ENCODE assay signal across 34 cellular contexts in the genomic region with DNA sequence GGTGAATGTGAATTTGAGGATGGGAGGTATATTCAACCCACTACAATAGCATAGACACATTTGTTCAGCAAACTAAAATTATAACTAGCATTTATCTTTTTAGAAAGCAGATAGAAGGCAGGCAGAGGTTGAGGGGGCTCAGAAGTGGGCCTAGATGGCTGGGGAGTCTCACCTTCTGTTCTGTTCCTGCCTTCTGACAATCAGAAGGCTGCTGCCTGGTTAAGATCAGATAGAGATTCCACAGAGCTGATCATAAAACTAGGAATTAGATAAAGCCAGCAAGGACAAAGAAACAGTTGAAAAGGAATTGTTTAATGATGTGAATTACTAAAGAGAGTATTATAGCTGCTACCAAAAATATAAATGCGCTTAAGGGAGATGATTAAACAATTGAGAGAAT. TPM values are rescaled to one million over a fixed set of nuclear protein-coding genes. Genes with fewer than 3 reads are reported as not detected.
DNase-seq lines count a peak whose midpoint lies in the region; ATAC-seq and TF ChIP-seq lines count a peak whose summit lies in the region.
"Had no signal": no experiment of that assay in that cellular context is flagged by ENCODE, and none has a peak within 500 bp of the region (broad histone marks: within the 10 kb centered on the region; RNA-seq: fewer than 3 reads in every experiment).

No MANE protein-coding gene starts in this region.

- H3K27me3 Mint-ChIP-seq in progenitor cell of endocrine pancreas, result peaks cover 6% of the 10 kb centered on the region
- H3K27me3 Mint-ChIP-seq: CD4-positive, alpha-beta T cell had no signal

- no peak overlapping the region for H3K4me3 Mint-ChIP-seq in progenitor cell of endocrine pancreas (ENCODE audit: low read depth)
- H3K4me3 Mint-ChIP-seq: B cell; CD14-positive monocyte; CD4-positive, alpha-beta memory T cell; CD4-positive, alpha-beta T cell; CD8-positive, alpha-beta memory T cell; CD8-positive, alpha-beta T cell had no signal

- CTCF ChIA-PET in SK-N-SH (lab: Yijun Ruan, JAX), result interaction anchor here (0.6 to 1.3 kb wide), 5 partner anchors 11 to 360 kb away, joined by 3 to 4 read pairs (median 3); no protein-coding TSS in a partner anchor

- H3K36me3 ChIP-seq in SK-N-SH (replicated peaks in 1 of 2; ENCODE audit: control insufficient read depth in 1 of 2, insufficient read depth in 2 of 2, low read length in 1 of 2) (no peaks in the 10 kb centered on the region), colonic mucosa (no peaks in the 10 kb centered on the region)
- H3K36me3 ChIP-seq: BE2C; BLaER1; BLaER1 treated with 17β-estradiol and CSF1 and Interleukin-3, amounts not matched to agents 10 nM and 100 nM had no signal

- no peaks in the 10 kb centered on the region for H3K79me2 ChIP-seq in SK-N-SH (ENCODE audit: insufficient read depth)

- H3K4me1 ChIP-seq in SK-N-SH (ENCODE audit: control insufficient read depth in 1 of 2, insufficient read depth in 2 of 2, low read depth in 1 of 2, low read length in 1 of 2) (no peaks in the 10 kb centered on the region; a peak in 1 of 4 replicates), colonic mucosa (no peaks in the 10 kb centered on the region)
- H3K4me1 ChIP-seq: BE2C, BLaER1, Caco-2 had no signal

- no peaks in the 10 kb centered on the region for H3K36me3 Mint-ChIP-seq in progenitor cell of endocrine pancreas (ENCODE audit: insufficient read depth)
- H3K36me3 Mint-ChIP-seq: CD4-positive, alpha-beta memory T cell; CD4-positive, CD25-positive, alpha-beta regulatory T cell; CD8-positive, alpha-beta memory T cell; CD8-positive, alpha-beta T cell had no signal

- H4K20me1 ChIP-seq in SK-N-SH (ENCODE audit: insufficient read depth), result no peaks in the 10 kb centered on the region
- H4K20me1 ChIP-seq: BLaER1; BLaER1 treated with 17β-estradiol and CSF1 and Interleukin-3, amounts not matched to agents 10 nM and 100 nM had no signal

- no peak for ATAC-seq in SK-N-SH treated with all-trans-retinoic acid at 6 μM for 48 hours
- ATAC-seq in GM18870 (IDR thresholded peaks at IDR 0.05; ENCODE audit: unreplicated experiment), result no peak
- ATAC-seq: A549; CD8-positive, alpha-beta T cell had no signal

- H3K4me2 ChIP-seq in SK-N-SH, result no peak overlapping the region
- H3K4me2 ChIP-seq: A549, BLaER1 had no signal

- DNase-seq in SK-N-DZ (ENCODE audit: low spot score) (peak; percentile 82), SK-N-SH (peak; percentile 46), progenitor cell of endocrine pancreas (ENCODE audit: low spot score, unreplicated experiment) (no peak), T1000 (lab: John Stamatoyannopoulos, UW) (no peak), colonic mucosa (no peak), NK-92 (lab: John Stamatoyannopoulos, UW; ENCODE audit: unreplicated experiment) (no peak)
- DNase-seq: 8988T; ACHN; BE2C; C1 segment of cervical spinal cord; Caco-2; Calu3; CD4-positive, alpha-beta memory T cell; CD4-positive, alpha-beta T cell; CD4-positive, CD25-positive, alpha-beta regulatory T cell; CD8-positive, alpha-beta memory T cell; CD8-positive, alpha-beta T cell; COR-L47; DMS 273 treated with DMSO at 0.1 percent for 48 hours; DMS153; DMS53; DMS79; DMS79 treated with DMSO at 0.1 percent for 48 hours; DND-41; EL had no signal

- no peaks in the 10 kb centered on the region for H3K9me2 ChIP-seq in SK-N-SH

- POLR2A ChIA-PET in SK-N-SH (lab: Yijun Ruan, JAX), result no interaction called here

- H3K4me1 Mint-ChIP-seq in progenitor cell of endocrine pancreas (ENCODE audit: low read depth), result peaks cover 6% of the 10 kb centered on the region
- H3K4me1 Mint-ChIP-seq: B cell; CD4-positive, alpha-beta memory T cell; CD8-positive, alpha-beta memory T cell had no signal

- TF ChIP-seq CTCF in SK-N-SH (IDR thresholded peaks at IDR 0.05) (no peak), progenitor cell of endocrine pancreas (IDR thresholded peaks at IDR 0.05; ENCODE audit: unreplicated experiment) (no peak), colonic mucosa (IDR thresholded peaks at IDR 0.05) (no peak)

- H3K9ac ChIP-seq in SK-N-SH (no peak overlapping the region), colonic mucosa (ENCODE audit: low read depth in 2 of 2, low read length in 2 of 2) (no peak overlapping the region)
- H3K9ac ChIP-seq: BLaER1; BLaER1 treated with 17β-estradiol and CSF1 and Interleukin-3, amounts not matched to agents 10 nM and 100 nM had no signal

- no peak overlapping the region for H3K27ac ChIP-seq in SK-N-SH (ENCODE audit: low read depth in 2 of 2, low read length in 1 of 2)
- H3K27ac ChIP-seq in colonic mucosa, result no peak overlapping the region
- H3K27ac ChIP-seq: 22Rv1, A549, BLaER1, C4-2B had no signal

- no peaks in the 10 kb centered on the region for H3F3A ChIP-seq in SK-N-SH (replicated peaks; ENCODE audit: insufficient read depth)

- no peaks in the 10 kb centered on the region for H3K9me3 ChIP-seq in SK-N-SH
- no peaks in the 10 kb centered on the region for H3K9me3 ChIP-seq in colonic mucosa
- H3K9me3 ChIP-seq: A549; BE2C; BLaER1; BLaER1 treated with 17β-estradiol and CSF1 and Interleukin-3, amounts not matched to agents 10 nM and 100 nM; Caco-2 had no signal

- 0 out of 4 replicates have a peak, but pooled peaks of 1 of the 2 experiments have one; percentile 33 for TF ChIP-seq EP300 in SK-N-SH (IDR thresholded peaks at IDR 0.05; ENCODE audit: borderline replicate concordance in 1 of 2, low read depth in 1 of 2, low read length in 1 of 2)

- H3K27ac Mint-ChIP-seq in progenitor cell of endocrine pancreas, result peak overlapping the region; percentile 16
- H3K27ac Mint-ChIP-seq: B cell; CD4-positive, alpha-beta memory T cell; CD4-positive, alpha-beta T cell; CD4-positive, CD25-positive, alpha-beta regulatory T cell; CD8-positive, alpha-beta memory T cell; CD8-positive, alpha-beta T cell had no signal

- H3K27me3 ChIP-seq in SK-N-SH (ENCODE audit: insufficient read depth) (0 out of 2 replicates have a peak, but pooled peaks cover 4% of the 10 kb centered on the region), colonic mucosa (no peaks in the 10 kb centered on the region)
- H3K27me3 ChIP-seq: BLaER1; BLaER1 treated with 17β-estradiol and CSF1 and Interleukin-3, amounts not matched to agents 10 nM and 100 nM had no signal

- H3K4me3 ChIP-seq in SK-N-SH (ENCODE audit: low read depth in 2 of 2, low read length in 1 of 2) (no peak overlapping the region), colonic mucosa (no peak overlapping the region)
- H3K4me3 ChIP-seq: A549; BLaER1; BLaER1 treated with 17β-estradiol and CSF1 and Interleukin-3, amounts not matched to agents 10 nM and 100 nM had no signal

- 87% methylated on average over 1 of the region's 1 CpG for WGBS in SK-N-SH (ENCODE audit: low lambda C conversion rate)

- no peak overlapping the region for H2AFZ ChIP-seq in SK-N-SH (ENCODE audit: low read depth)

- no peaks in the 10 kb centered on the region for H3K9me3 Mint-ChIP-seq in progenitor cell of endocrine pancreas (ENCODE audit: low read depth)
- H3K9me3 Mint-ChIP-seq: CD4-positive, alpha-beta memory T cell; CD4-positive, alpha-beta T cell; CD8-positive, alpha-beta memory T cell had no signal

- intact Hi-C loops in colonic mucosa (cut with DNase I), result no loop called here

- TF ChIP-seq RAD21 in SK-N-SH (IDR thresholded peaks at IDR 0.05; ENCODE audit: low read length), result no peak

TF ChIP-seq in SK-N-SH, 30 proteins besides CTCF, POLR2A, EP300 and RAD21:
- TF ChIP-seq GATA2 (CRISPR knock-in tag; IDR thresholded peaks at IDR 0.05) (peak; percentile 84), TCF12 (IDR thresholded peaks at IDR 0.05) (no peak), TAF1 (IDR thresholded peaks at IDR 0.05; ENCODE audit: borderline replicate concordance, low read depth, low read length) (no peak), TEAD4 (IDR thresholded peaks at IDR 0.05; ENCODE audit: borderline replicate concordance, insufficient read depth) (no peak)
- TF ChIP-seq, protein P1, sequence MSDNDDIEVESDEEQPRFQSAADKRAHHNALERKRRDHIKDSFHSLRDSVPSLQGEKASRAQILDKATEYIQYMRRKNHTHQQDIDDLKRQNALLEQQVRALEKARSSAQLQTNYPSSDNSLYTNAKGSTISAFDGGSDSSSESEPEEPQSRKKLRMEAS (IDR thresholded peaks at IDR 0.05; ENCODE audit: low read depth), result no peak
TF ChIP-seq in SK-N-SH: peak in this region for 1.

TF ChIP-seq in SK-N-SH treated with all-trans-retinoic acid at 6 μM for 48 hours, 23 proteins besides CTCF, POLR2A, EP300 and RAD21:
- no peak for TF ChIP-seq ESRRG (CRISPR knock-in tag; IDR thresholded peaks at IDR 0.05)
- TF ChIP-seq, protein P2, sequence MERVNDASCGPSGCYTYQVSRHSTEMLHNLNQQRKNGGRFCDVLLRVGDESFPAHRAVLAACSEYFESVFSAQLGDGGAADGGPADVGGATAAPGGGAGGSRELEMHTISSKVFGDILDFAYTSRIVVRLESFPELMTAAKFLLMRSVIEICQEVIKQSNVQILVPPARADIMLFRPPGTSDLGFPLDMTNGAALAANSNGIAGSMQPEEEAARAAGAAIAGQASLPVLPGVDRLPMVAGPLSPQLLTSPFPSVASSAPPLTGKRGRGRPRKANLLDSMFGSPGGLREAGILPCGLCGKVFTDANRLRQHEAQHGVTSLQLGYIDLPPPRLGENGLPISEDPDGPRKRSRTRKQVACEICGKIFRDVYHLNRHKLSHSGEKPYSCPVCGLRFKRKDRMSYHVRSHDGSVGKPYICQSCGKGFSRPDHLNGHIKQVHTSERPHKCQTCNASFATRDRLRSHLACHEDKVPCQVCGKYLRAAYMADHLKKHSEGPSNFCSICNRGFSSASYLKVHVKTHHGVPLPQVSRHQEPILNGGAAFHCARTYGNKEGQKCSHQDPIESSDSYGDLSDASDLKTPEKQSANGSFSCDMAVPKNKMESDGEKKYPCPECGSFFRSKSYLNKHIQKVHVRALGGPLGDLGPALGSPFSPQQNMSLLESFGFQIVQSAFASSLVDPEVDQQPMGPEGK (CRISPR knock-in tag; IDR thresholded peaks at IDR 0.05; ENCODE audit: borderline replicate concordance), result no peak
- peak; percentile 40; the same call in 1 of the 2 replicates for TF ChIP-seq TCF4 (CRISPR knock-in tag; IDR thresholded peaks at IDR 0.05; ENCODE audit: borderline replicate concordance)

RNA-seq across cellular contexts. Expression of a gene that starts 11.6 kb away (rescaled TPM):
- polyA plus RNA-seq in SK-N-DZ (2014; cell fraction: cytosol; rRNA removed), result 30.8 and 33.6 TPM in 2 replicates
- 19.5 and 23.0 TPM in 2 replicates for polyA plus RNA-seq in SK-N-DZ (2014; cell fraction: nucleus; rRNA removed)
- 36.1 and 50.8 TPM in 2 replicates for polyA plus RNA-seq in SK-N-SH (2012; rRNA removed)
- polyA plus RNA-seq in SK-N-SH (2012; cell fraction: cytosol; rRNA removed), result 50.3 and 55.0 TPM in 2 replicates
- polyA plus RNA-seq in SK-N-SH (2012; cell fraction: nucleus; rRNA removed), result 20.3 and 41.3 TPM in 2 replicates
- total RNA-seq in progenitor cell of endocrine pancreas (25.5 and 28.0 TPM in 2 replicates), colonic mucosa (10 to 100 TPM; 12.0 to 13.0 TPM)

Comparison
In these comparisons a context has a peak if more than half of its experiments do, and no peak if none do; other contexts are left out.
1. DNase-seq: peak in SK-N-DZ (single experiment) and SK-N-SH (single experiment); none in progenitor cell of endocrine pancreas (single experiment), T1000 (single experiment), colonic mucosa (single experiment) and NK-92 (single experiment).